ENCODE assay signal across 3 cellular contexts in the genomic region with DNA sequence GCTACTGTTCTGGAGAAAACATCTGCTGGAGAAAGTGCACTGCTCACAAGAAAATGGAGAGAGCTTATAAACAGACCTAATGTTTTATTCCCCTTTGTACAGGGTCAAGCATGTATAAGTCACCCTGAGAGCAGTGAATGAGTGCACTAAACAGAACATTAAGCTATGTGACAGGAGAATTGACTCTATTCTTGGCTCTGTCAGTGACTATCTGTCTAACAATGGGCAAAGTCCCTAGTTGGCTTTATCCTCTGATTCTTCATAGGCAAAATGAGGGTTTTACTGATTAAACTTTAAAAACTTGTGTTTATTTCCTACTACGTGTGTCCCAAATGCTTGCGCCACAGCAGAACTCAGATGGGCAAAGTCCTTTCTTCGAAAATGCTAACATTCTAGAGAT.
"Had no signal": no experiment of that assay in that cellular context is flagged by ENCODE, and none has a peak within 500 bp of the region (broad histone marks: within the 10 kb centered on the region; RNA-seq: fewer than 3 reads in every experiment).

No MANE protein-coding gene starts in this region.

- DNase-seq: GDM1, GF-D8 had no signal

- ATAC-seq: GM12878 had no signal
